4 cellular contexts compared by ENCODE assay signal in the genomic region with DNA sequence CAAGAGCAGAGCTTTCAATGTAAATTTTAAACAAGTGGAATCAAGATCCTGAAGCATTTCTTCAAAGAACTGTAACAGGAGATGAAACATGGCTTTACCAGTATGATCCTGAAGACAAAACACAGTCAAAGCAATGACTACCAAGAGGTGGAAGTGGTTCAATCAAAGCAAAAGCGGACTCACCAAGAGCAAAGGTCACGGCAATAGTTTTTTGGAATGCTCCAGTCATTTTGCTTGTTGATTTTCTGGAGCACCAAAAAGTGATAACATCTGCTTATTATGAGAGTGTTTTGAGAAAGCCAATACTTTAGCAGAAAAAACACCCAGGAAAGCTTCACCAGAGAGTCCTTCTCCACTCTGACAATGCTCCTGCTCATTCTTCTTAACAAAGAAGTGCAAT. TPM values are rescaled to one million over a fixed set of nuclear protein-coding genes. Genes with fewer than 3 reads are reported as not detected.
"Had no signal": no experiment of that assay in that cellular context is flagged by ENCODE, and none has a peak within 500 bp of the region (broad histone marks: within the 10 kb centered on the region; RNA-seq: fewer than 3 reads in every experiment).

No MANE protein-coding gene starts in this region.

- H3K4me3 Mint-ChIP-seq: H9 had no signal

- H3K27ac Mint-ChIP-seq: H9 had no signal

- H3K27ac ChIP-seq: GM23248 had no signal

- DNase-seq: GM23248, H9, HCEC 1CT, IMR-90 had no signal

- H2AFZ ChIP-seq: GM23248 had no signal

- H3K9me3 Mint-ChIP-seq: H9 had no signal

- H3K9ac ChIP-seq: GM23248 had no signal

- H3K4me1 Mint-ChIP-seq: H9 had no signal

- H3K4me3 ChIP-seq: GM23248 had no signal

RNA-seq across cellular contexts. Expression of gene KCNA3, which starts 16.2 kb away (rescaled TPM):
- polyA plus RNA-seq: GM23248 had no signal
